Comparison of ENCODE assay signal across 13 cellular contexts in the genomic region with DNA sequence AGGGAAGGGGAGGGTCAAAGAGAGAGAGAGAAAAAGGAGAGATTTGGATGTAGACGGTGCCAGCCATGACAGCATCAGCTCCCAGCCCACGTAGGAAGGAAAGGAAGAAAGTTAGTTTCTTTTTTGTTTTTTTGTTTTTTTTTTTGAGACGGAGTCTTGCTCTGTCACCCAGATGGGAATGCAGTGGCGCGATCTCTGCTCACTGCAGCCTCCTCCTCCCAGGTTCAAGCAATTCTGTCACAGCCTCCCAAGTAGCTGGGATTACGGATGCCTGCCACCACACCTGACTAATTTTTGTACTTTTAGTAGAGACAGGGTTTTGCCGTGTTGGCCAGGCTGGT. TPM values are rescaled to one million over a fixed set of nuclear protein-coding genes. Genes with fewer than 3 reads are reported as not detected.
DNase-seq lines count a peak whose midpoint lies in the region; ATAC-seq and TF ChIP-seq lines count a peak whose summit lies in the region.
"Had no signal": no experiment of that assay in that cellular context is flagged by ENCODE, and none has a peak within 500 bp of the region (broad histone marks: within the 10 kb centered on the region; RNA-seq: fewer than 3 reads in every experiment).

No MANE protein-coding gene starts in this region.

- H3K4me3 Mint-ChIP-seq in activated naive CD4-positive, alpha-beta T cell treated with anti-CD3 and anti-CD28 coated beads, Interleukin-2, amount 10 ng/mL, durations not matched to agents 7 days and 5 days = no peak overlapping the region
- H3K4me3 Mint-ChIP-seq in activated CD8-positive, alpha-beta T cell treated with anti-CD3 and anti-CD28 coated beads, Interleukin-2, amount 10 ng/mL, durations not matched to agents 7 days and 5 days = no peak overlapping the region
- H3K4me3 Mint-ChIP-seq in progenitor cell of endocrine pancreas (ENCODE audit: low read depth) = no peak overlapping the region

- peaks cover 3% of the 10 kb centered on the region for H3K36me3 Mint-ChIP-seq in activated naive CD4-positive, alpha-beta T cell treated with anti-CD3 and anti-CD28 coated beads, Interleukin-2, amount 10 ng/mL, durations not matched to agents 7 days and 5 days
- no peaks in the 10 kb centered on the region for H3K36me3 Mint-ChIP-seq in activated CD8-positive, alpha-beta T cell treated with anti-CD3 and anti-CD28 coated beads, Interleukin-2, amount 10 ng/mL, durations not matched to agents 7 days and 5 days (ENCODE audit: low read depth)
- no peaks in the 10 kb centered on the region for H3K36me3 Mint-ChIP-seq in progenitor cell of endocrine pancreas (ENCODE audit: insufficient read depth)

- peaks cover 79% of the 10 kb centered on the region for H3K4me1 ChIP-seq in testis

- no peak for ATAC-seq in activated CD8-positive, alpha-beta T cell treated with anti-CD3 and anti-CD28 coated beads, Interleukin-2, amount 10 ng/mL, durations not matched to agents 7 days and 5 days

- H3K27me3 Mint-ChIP-seq in activated naive CD4-positive, alpha-beta T cell treated with anti-CD3 and anti-CD28 coated beads, Interleukin-2, amount 10 ng/mL, durations not matched to agents 7 days and 5 days = no peaks in the 10 kb centered on the region
- H3K27me3 Mint-ChIP-seq in activated CD8-positive, alpha-beta T cell treated with anti-CD3 and anti-CD28 coated beads, Interleukin-2, amount 10 ng/mL, durations not matched to agents 7 days and 5 days (ENCODE audit: low read depth) = no peaks in the 10 kb centered on the region
- no peaks in the 10 kb centered on the region for H3K27me3 Mint-ChIP-seq in progenitor cell of endocrine pancreas

- intact Hi-C loops in testis (cut with DNase I; ENCODE audit: low total_unique reads) = no loop called here

- CTCF ChIA-PET in activated naive CD4-positive, alpha-beta T cell treated with anti-CD3 and anti-CD28 coated beads, Interleukin-2, amount 10 ng/mL, durations not matched to agents 7 days and 5 days (lab: Charles Lee) = interaction anchor here (2.5 kb wide), 1 partner anchor 26 kb away, joined by 20 read pairs; a partner anchor contains a TSS
- CTCF ChIA-PET in activated CD8-positive, alpha-beta T cell treated with anti-CD3 and anti-CD28 coated beads, Interleukin-2, amount 10 ng/mL, durations not matched to agents 7 days and 5 days (lab: Charles Lee) = interaction anchor here (1.4 to 5.8 kb wide), 2 partner anchors 9 to 27 kb away, joined by 3 to 46 read pairs; a partner anchor contains a TSS

- POLR2A ChIA-PET in activated CD8-positive, alpha-beta T cell treated with anti-CD3 and anti-CD28 coated beads, Interleukin-2, amount 10 ng/mL, durations not matched to agents 7 days and 5 days (lab: Charles Lee) = interaction anchor here (1.2 kb wide), 1 partner anchor 50 kb away, joined by 3 read pairs; no protein-coding TSS in a partner anchor

- no peaks in the 10 kb centered on the region for H3K9me3 Mint-ChIP-seq in activated naive CD4-positive, alpha-beta T cell treated with anti-CD3 and anti-CD28 coated beads, Interleukin-2, amount 10 ng/mL, durations not matched to agents 7 days and 5 days
- H3K9me3 Mint-ChIP-seq in activated CD8-positive, alpha-beta T cell treated with anti-CD3 and anti-CD28 coated beads, Interleukin-2, amount 10 ng/mL, durations not matched to agents 7 days and 5 days (ENCODE audit: insufficient read depth) = no peaks in the 10 kb centered on the region
- no peaks in the 10 kb centered on the region for H3K9me3 Mint-ChIP-seq in progenitor cell of endocrine pancreas (ENCODE audit: low read depth)

- TF ChIP-seq POLR2A in testis (IDR thresholded peaks at IDR 0.05) = no peak

- H3K9me3 ChIP-seq in testis = no peaks in the 10 kb centered on the region

- peak overlapping the region; percentile 67 for H3K27ac Mint-ChIP-seq in activated naive CD4-positive, alpha-beta T cell treated with anti-CD3 and anti-CD28 coated beads, Interleukin-2, amount 10 ng/mL, durations not matched to agents 7 days and 5 days
- peak overlapping the region; percentile 87 for H3K27ac Mint-ChIP-seq in activated CD8-positive, alpha-beta T cell treated with anti-CD3 and anti-CD28 coated beads, Interleukin-2, amount 10 ng/mL, durations not matched to agents 7 days and 5 days
- H3K27ac Mint-ChIP-seq in progenitor cell of endocrine pancreas = no peak overlapping the region

- no peaks in the 10 kb centered on the region for H3K27me3 ChIP-seq in testis

- no peak for DNase-seq in activated naive CD4-positive, alpha-beta T cell treated with anti-CD3 and anti-CD28 coated beads, Interleukin-2, amount 10 ng/mL, durations not matched to agents 7 days and 5 days
- no peak for DNase-seq in activated naive CD4-positive, alpha-beta T cell treated with Interleukin-2 at 50 U/mL for 16 hours
- no peak for DNase-seq in activated CD8-positive, alpha-beta T cell treated with anti-CD3 and anti-CD28 coated beads, Interleukin-2, amount 10 ng/mL, durations not matched to agents 7 days and 5 days
- DNase-seq in hepatic stellate cell (ENCODE audit: low spot score) (peak; percentile 55), testis (no peak), progenitor cell of endocrine pancreas (ENCODE audit: low spot score, unreplicated experiment) (no peak), cortex of kidney (lab: John Stamatoyannopoulos, UW) (no peak), NOMO-1 treated with dmso at 0.1 percent for 144 hours (lab: John Stamatoyannopoulos, UW; ENCODE audit: unreplicated experiment) (no peak)
- DNase-seq: dermis blood vessel endothelial cell, GF-D8, head of caudate nucleus, NCI-H2081, T1000 had no signal

- 39 to 48% methylated on average over 7 of the region's 7 CpGs for WGBS in testis, 2 donors

- H3K27ac ChIP-seq in testis = peak overlapping the region; percentile 86 to 91

- H3K36me3 ChIP-seq in testis (ENCODE audit: low read depth, missing control alignments) = no peaks in the 10 kb centered on the region

- no peak overlapping the region for H3K4me3 ChIP-seq in testis

- peaks cover 49% of the 10 kb centered on the region for H3K4me1 Mint-ChIP-seq in activated naive CD4-positive, alpha-beta T cell treated with anti-CD3 and anti-CD28 coated beads, Interleukin-2, amount 10 ng/mL, durations not matched to agents 7 days and 5 days
- H3K4me1 Mint-ChIP-seq in activated CD8-positive, alpha-beta T cell treated with anti-CD3 and anti-CD28 coated beads, Interleukin-2, amount 10 ng/mL, durations not matched to agents 7 days and 5 days (ENCODE audit: low read depth) = peaks cover 69% of the 10 kb centered on the region
- no peaks in the 10 kb centered on the region for H3K4me1 Mint-ChIP-seq in progenitor cell of endocrine pancreas (ENCODE audit: low read depth)

- TF ChIP-seq CTCF in testis (IDR thresholded peaks at IDR 0.05) (no peak), progenitor cell of endocrine pancreas (IDR thresholded peaks at IDR 0.05; ENCODE audit: unreplicated experiment) (no peak)

RNA-seq across cellular contexts. Expression of a gene that starts 27.6 kb away (rescaled TPM):
- total RNA-seq in activated CD8-positive, alpha-beta T cell treated with anti-CD3 and anti-CD28 coated beads, Interleukin-2, amount 10 ng/mL, durations not matched to agents 7 days and 5 days = 10 to 100 TPM; 20.8 to 22.3 TPM
- 10 to 100 TPM; 75.8 to 76.1 TPM for total RNA-seq in testis
- 48.0 TPM for polyA plus RNA-seq in testis (ENCODE audit: insufficient read depth, low read depth, low replicate concordance)
- total RNA-seq in progenitor cell of endocrine pancreas = 13.8 and 15.5 TPM in 2 replicates

RNA-seq across cellular contexts. Expression of a gene that starts 49.1 kb away (rescaled TPM):
- 100 to 1,000 TPM; 245 to 247 TPM for total RNA-seq in activated CD8-positive, alpha-beta T cell treated with anti-CD3 and anti-CD28 coated beads, Interleukin-2, amount 10 ng/mL, durations not matched to agents 7 days and 5 days
- total RNA-seq in testis (100 to 1,000 TPM; 587 to 614 TPM), progenitor cell of endocrine pancreas (216 and 220 TPM in 2 replicates)
- 571 TPM for polyA plus RNA-seq in testis (ENCODE audit: insufficient read depth, low read depth, low replicate concordance)

RNA-seq across cellular contexts. Expression of a gene that starts 56.3 kb away (rescaled TPM):
- total RNA-seq in activated CD8-positive, alpha-beta T cell treated with anti-CD3 and anti-CD28 coated beads, Interleukin-2, amount 10 ng/mL, durations not matched to agents 7 days and 5 days = 10 to 100 TPM; 26.7 to 33.5 TPM
- total RNA-seq in testis (1,000 to 10,000 TPM in 1 of 2 donors, 100 to 1,000 TPM in 1; 1,000 to 1,122 TPM), progenitor cell of endocrine pancreas (234 TPM in 2 replicates)
- polyA plus RNA-seq in testis (ENCODE audit: insufficient read depth, low read depth, low replicate concordance) = 493 TPM
